ENCODE assay signal across 20 cellular contexts in genomic region chr17:35184274-35184673, GRCh38. TPM values are rescaled to one million over a fixed set of nuclear protein-coding genes. Genes with fewer than 3 reads are reported as not detected.
DNase-seq lines count a peak whose midpoint lies in the region; ATAC-seq and TF ChIP-seq lines count a peak whose summit lies in the region.
"Had no signal": no experiment of that assay in that cellular context is flagged by ENCODE, and none has a peak within 500 bp of the region (broad histone marks: within the 10 kb centered on the region; RNA-seq: fewer than 3 reads in every experiment).

No MANE protein-coding gene starts in this region.

- H3K27me3 Mint-ChIP-seq in endodermal cell (ENCODE audit: insufficient read depth) (peaks cover 6% of the 10 kb centered on the region), natural killer cell (ENCODE audit: low read depth in 2 of 2) (no peaks in the 10 kb centered on the region)
- H3K27me3 Mint-ChIP-seq: CD8-positive, alpha-beta memory T cell had no signal

- H3K4me1 Mint-ChIP-seq in endodermal cell: no peaks in the 10 kb centered on the region
- peaks cover 54 to 55% of the 10 kb centered on the region in 2 donors for H3K4me1 Mint-ChIP-seq in natural killer cell

- H3K4me1 ChIP-seq in endodermal cell (ENCODE audit: control insufficient read depth, insufficient read depth, low read length): no peaks in the 10 kb centered on the region
- H3K4me1 ChIP-seq: Caco-2, HAP-1 had no signal

- peaks cover 1% of the 10 kb centered on the region for H3K9me3 ChIP-seq in WERI-Rb-1 (ENCODE audit: severe bottlenecking)
- H3K9me3 ChIP-seq in endodermal cell (ENCODE audit: control insufficient read depth, low read length): no peaks in the 10 kb centered on the region
- H3K9me3 ChIP-seq: Caco-2, HAP-1 had no signal

- no peak overlapping the region for H3K9ac ChIP-seq in endodermal cell (ENCODE audit: extremely low read depth, low read length, poor library complexity, severe bottlenecking)
- H3K9ac ChIP-seq: GM23248 had no signal

- H3K27me3 ChIP-seq in WERI-Rb-1 (ENCODE audit: insufficient read depth, low read depth, severe bottlenecking) (peaks cover 72% of the 10 kb centered on the region), endodermal cell (ENCODE audit: control insufficient read depth, insufficient read depth, low read length, poor library complexity, severe bottlenecking) (peaks cover 8% of the 10 kb centered on the region)

- 0 out of 2 replicates have a peak, but pooled peaks have one; percentile 10 for TF ChIP-seq CTCF in WERI-Rb-1 (IDR thresholded peaks at IDR 0.05; ENCODE audit: low read depth, low read length)
- peak; percentile 52 for TF ChIP-seq CTCF in endodermal cell (conservative IDR thresholded peaks at IDR 0.05)
- no peak for TF ChIP-seq CTCF in natural killer cell (IDR thresholded peaks at IDR 0.05)

- H3K36me3 Mint-ChIP-seq in endodermal cell (ENCODE audit: low read depth): no peaks in the 10 kb centered on the region
- no peaks in the 10 kb centered on the region for H3K36me3 Mint-ChIP-seq in natural killer cell
- H3K36me3 Mint-ChIP-seq: CD14-positive monocyte; CD8-positive, alpha-beta memory T cell had no signal

- no peaks in the 10 kb centered on the region for H3K36me3 ChIP-seq in WERI-Rb-1
- no peaks in the 10 kb centered on the region for H3K36me3 ChIP-seq in endodermal cell (ENCODE audit: control insufficient read depth, insufficient read depth, low read length)
- H3K36me3 ChIP-seq: HAP-1 had no signal

- ATAC-seq in natural killer cell (peak; percentile 66 to 90 (median 67)), GM18502 (IDR thresholded peaks at IDR 0.05; ENCODE audit: poor library complexity, unreplicated experiment) (no peak)

- H3K27ac Mint-ChIP-seq in endodermal cell (no peak overlapping the region), natural killer cell (peak overlapping the region in 1 of 2 donors; percentile 39)

- H3K27ac ChIP-seq in WERI-Rb-1 (no peak overlapping the region), endodermal cell (ENCODE audit: low read depth, low read length) (no peak overlapping the region)
- H3K27ac ChIP-seq: 22Rv1, GM23248 had no signal

- H3K4me3 ChIP-seq in WERI-Rb-1 (ENCODE audit: low read depth, low read length): no peak overlapping the region
- H3K4me3 ChIP-seq in endodermal cell (ENCODE audit: low read length): no peak overlapping the region
- H3K4me3 ChIP-seq: GM23248, HAP-1 had no signal

- WGBS in endodermal cell (ENCODE audit: insufficient coverage in 1 of 2, insufficient read length in 1 of 2), 2 experiments: 43 to 75% methylated on average over 2 of the region's 3 CpGs

- peak; percentile 4 for DNase-seq in DMS53 (lab: John Stamatoyannopoulos, UW)
- no peak for DNase-seq in DMS53 treated with DMSO at 0.1 percent for 48 hours (lab: John Stamatoyannopoulos, UW; ENCODE audit: unreplicated experiment)
- DNase-seq in WERI-Rb-1: no peak
- DNase-seq in endodermal cell: no peak
- no peak for DNase-seq in natural killer cell
- DNase-seq in activated CD4-positive, alpha-beta T cell treated with anti-CD3 and anti-CD28 coated beads, Interleukin-2, amount 50 U/mL, for 1 hour: no peak
- DNase-seq in NCI-H526 (lab: John Stamatoyannopoulos, UW): no peak
- DNase-seq: Caco-2; CD8-positive, alpha-beta memory T cell; DMS79 treated with DMSO at 0.1 percent for 48 hours; GDM1; GM23248; IMR-90 had no signal

- intact Hi-C loops in natural killer cell (cut with micrococcal nuclease): no loop called here

- no peaks in the 10 kb centered on the region for H3K9me3 Mint-ChIP-seq in endodermal cell
- no peaks in the 10 kb centered on the region for H3K9me3 Mint-ChIP-seq in natural killer cell
- H3K9me3 Mint-ChIP-seq: CD8-positive, alpha-beta memory T cell had no signal

- H3K4me3 Mint-ChIP-seq in endodermal cell (no peak overlapping the region), natural killer cell (no peak overlapping the region)
- H3K4me3 Mint-ChIP-seq: CD14-positive monocyte had no signal

RNA-seq across cellular contexts. Expression of gene SLC35G3, which starts 9.9 kb away (rescaled TPM):
- not detected for total RNA-seq in endodermal cell
- not detected for polyA plus RNA-seq in endodermal cell (2013, experiment 1 of 2)
- not detected for polyA plus RNA-seq in endodermal cell (2013, experiment 2 of 2)
- not detected for total RNA-seq in natural killer cell
- total RNA-seq: A673; Caco-2; CD8-positive, alpha-beta memory T cell; GM23248; HT-29; IMR-90 had no signal
- polyA plus RNA-seq: BJ; CD14-positive monocyte; CD8-positive, alpha-beta memory T cell; GM23248; IMR-90 had no signal

RNA-seq across cellular contexts. Expression of gene UNC45B, which starts 36.7 kb away (rescaled TPM):
- total RNA-seq in endodermal cell: not detected
- not detected for polyA plus RNA-seq in endodermal cell (2013, experiment 1 of 2)
- polyA plus RNA-seq in endodermal cell (2013, experiment 2 of 2): not detected
- total RNA-seq in natural killer cell: 1 to 10 TPM in 2 of 3 donors, under 1 TPM in 1; 0.78 to 1.4 (median 1.2) TPM
- total RNA-seq: A673; Caco-2; CD8-positive, alpha-beta memory T cell; GM23248; HT-29; IMR-90 had no signal
- polyA plus RNA-seq: BJ, CD14-positive monocyte, GM23248, IMR-90 had no signal

RNA-seq across cellular contexts. Expression of gene NLE1, which starts 42.2 kb away (rescaled TPM):
- total RNA-seq in endodermal cell (10 to 100 TPM; 20.7 to 26.9 TPM), natural killer cell (1 to 10 TPM; 4.0 to 7.9 (median 6.1) TPM)
- polyA plus RNA-seq in endodermal cell (2013, experiment 1 of 2): 18.1 TPM
- polyA plus RNA-seq in endodermal cell (2013, experiment 2 of 2): 15.7 TPM

RNA-seq across cellular contexts. Expression of gene SLFN5, which starts 58.6 kb away (rescaled TPM):
- total RNA-seq in endodermal cell: 10 to 100 TPM; 12.4 TPM
- polyA plus RNA-seq in endodermal cell (2013, experiment 1 of 2): 5.5 TPM
- 7.3 TPM for polyA plus RNA-seq in endodermal cell (2013, experiment 2 of 2)
- total RNA-seq in natural killer cell: 100 to 1,000 TPM; 118 to 164 (median 141) TPM
